In the genomic region with DNA sequence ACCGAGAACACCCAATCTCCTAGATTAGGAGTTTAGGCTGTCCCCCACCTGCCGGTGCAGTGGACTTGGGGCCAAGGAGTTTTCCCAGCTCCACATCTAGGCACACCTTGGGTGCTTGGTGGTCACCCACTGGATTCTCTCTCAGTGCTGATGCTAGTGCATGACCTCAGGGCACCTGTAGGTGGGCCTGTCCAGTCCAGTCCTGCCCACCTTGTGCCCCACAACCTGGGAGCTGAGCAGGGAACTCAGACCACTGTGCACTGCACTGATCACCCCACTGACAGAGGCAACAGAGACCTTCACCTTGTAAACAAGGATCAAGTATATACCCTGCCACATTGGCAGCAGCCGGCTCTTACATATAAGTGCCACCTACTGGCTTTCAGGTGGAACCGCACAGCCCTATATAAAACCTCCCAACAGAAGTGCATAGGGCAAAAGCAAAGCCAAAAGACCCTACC, we compare ENCODE assay signal across 8 cellular contexts. TPM values are rescaled to one million over a fixed set of nuclear protein-coding genes. Genes with fewer than 3 reads are reported as not detected.
DNase-seq lines count a peak whose midpoint lies in the region; ATAC-seq and TF ChIP-seq lines count a peak whose summit lies in the region.
"Had no signal": no experiment of that assay in that cellular context is flagged by ENCODE, and none has a peak within 500 bp of the region (broad histone marks: within the 10 kb centered on the region; RNA-seq: fewer than 3 reads in every experiment).

No MANE protein-coding gene starts in this region.

- ATAC-seq in GM18870 (IDR thresholded peaks at IDR 0.05; ENCODE audit: unreplicated experiment): peak; percentile 87
- peak; percentile 56 for ATAC-seq in HG03097 (IDR thresholded peaks at IDR 0.05; ENCODE audit: low FRiP score, unreplicated experiment)
- ATAC-seq in lower lobe of right lung: peak; percentile 36 to 42

- DNase-seq in SK-MEL-5 (ENCODE audit: low read depth, low spot score) (peak; percentile 61), lower lobe of right lung (no peak), T-helper 1 cell (no peak), suprapubic skin (ENCODE audit: low spot score in 2 of 2) (no peak)
- DNase-seq in activated CD4-positive, alpha-beta memory T cell treated with anti-CD3 and anti-CD28 coated beads, Interleukin-2, amount 10 ng/mL, durations not matched to agents 7 days and 5 days: no peak

- in situ Hi-C loops in SK-MEL-5 (cut with HindIII; ENCODE audit: low pct_unique_long_range_greater_than_20kb, low sequenced_read_pairs): no loop called here

- TF ChIP-seq EP300 in suprapubic skin (IDR thresholded peaks at IDR 0.05): no peak

- H3K4me1 ChIP-seq in lower lobe of right lung: no peaks in the 10 kb centered on the region
- no peaks in the 10 kb centered on the region for H3K4me1 ChIP-seq in suprapubic skin

- TF ChIP-seq POLR2A in suprapubic skin (IDR thresholded peaks at IDR 0.05): no peak

- 46% methylated on average over 2 of the region's 4 CpGs for WGBS in suprapubic skin

- POLR2A ChIA-PET in activated CD4-positive, alpha-beta memory T cell treated with anti-CD3 and anti-CD28 coated beads, Interleukin-2, amount 10 ng/mL, durations not matched to agents 7 days and 5 days (lab: Charles Lee): no interaction called here

- intact Hi-C loops in lower lobe of right lung (cut with DNase I): no loop called here

- H3K4me3 ChIP-seq in lower lobe of right lung (no peak overlapping the region), suprapubic skin (no peak overlapping the region)

- H3K27me3 ChIP-seq in lower lobe of right lung (ENCODE audit: low read depth): no peaks in the 10 kb centered on the region
- no peaks in the 10 kb centered on the region for H3K27me3 ChIP-seq in suprapubic skin

- no peaks in the 10 kb centered on the region for H3K27me3 Mint-ChIP-seq in activated CD4-positive, alpha-beta memory T cell treated with anti-CD3 and anti-CD28 coated beads, Interleukin-2, amount 10 ng/mL, durations not matched to agents 7 days and 5 days

- H3K36me3 ChIP-seq in lower lobe of right lung (no peaks in the 10 kb centered on the region), suprapubic skin (no peaks in the 10 kb centered on the region)

- H3K27ac Mint-ChIP-seq in activated CD4-positive, alpha-beta memory T cell treated with anti-CD3 and anti-CD28 coated beads, Interleukin-2, amount 10 ng/mL, durations not matched to agents 7 days and 5 days: no peak overlapping the region

- no peak overlapping the region for H3K27ac ChIP-seq in lower lobe of right lung
- no peak overlapping the region for H3K27ac ChIP-seq in suprapubic skin
- H3K27ac ChIP-seq: epithelial cell of prostate had no signal

- no peak overlapping the region for H3K4me3 Mint-ChIP-seq in activated CD4-positive, alpha-beta memory T cell treated with anti-CD3 and anti-CD28 coated beads, Interleukin-2, amount 10 ng/mL, durations not matched to agents 7 days and 5 days

- peaks cover 2% of the 10 kb centered on the region for H3K9me3 Mint-ChIP-seq in activated CD4-positive, alpha-beta memory T cell treated with anti-CD3 and anti-CD28 coated beads, Interleukin-2, amount 10 ng/mL, durations not matched to agents 7 days and 5 days

- H3K9me3 ChIP-seq in lower lobe of right lung (no peaks in the 10 kb centered on the region), suprapubic skin (no peaks in the 10 kb centered on the region)

- CTCF ChIA-PET in activated CD4-positive, alpha-beta memory T cell treated with anti-CD3 and anti-CD28 coated beads, Interleukin-2, amount 10 ng/mL, durations not matched to agents 7 days and 5 days (lab: Charles Lee): no interaction called here

- no peaks in the 10 kb centered on the region for H3K4me1 Mint-ChIP-seq in activated CD4-positive, alpha-beta memory T cell treated with anti-CD3 and anti-CD28 coated beads, Interleukin-2, amount 10 ng/mL, durations not matched to agents 7 days and 5 days

- TF ChIP-seq CTCF in lower lobe of right lung (IDR thresholded peaks at IDR 0.05) (peak; percentile 38), suprapubic skin (IDR thresholded peaks at IDR 0.05) (no peak)

- H3K36me3 Mint-ChIP-seq in activated CD4-positive, alpha-beta memory T cell treated with anti-CD3 and anti-CD28 coated beads, Interleukin-2, amount 10 ng/mL, durations not matched to agents 7 days and 5 days (ENCODE audit: low read depth): no peaks in the 10 kb centered on the region

RNA-seq across cellular contexts. Expression of gene CDH19, which starts 12.7 kb away (rescaled TPM):
- 71.4 and 76.4 TPM in 2 replicates for total RNA-seq in SK-MEL-5 (2014; rRNA removed; shearing (Covaris generic))
- 24.0 and 29.6 TPM in 2 replicates for polyA plus RNA-seq in SK-MEL-5 (2015; cell fraction: cytosol; rRNA removed)
- polyA plus RNA-seq in SK-MEL-5 (2015; cell fraction: nucleus; rRNA removed): 20.3 and 21.0 TPM in 2 replicates
- 1.2 TPM for total RNA-seq in lower lobe of right lung
- total RNA-seq in activated CD4-positive, alpha-beta memory T cell treated with anti-CD3 and anti-CD28 coated beads, Interleukin-2, amount 10 ng/mL, durations not matched to agents 7 days and 5 days: not detected
- total RNA-seq in suprapubic skin: 1 to 10 TPM; 3.8 to 8.6 (median 6.5) TPM
